ENCODE assay signal across 1 cellular context in genomic region chr10:6070647-6071046, GRCh38.
TF ChIP-seq lines count a peak whose summit lies in the region.

No MANE protein-coding gene starts in this region.

TF ChIP-seq in GM23338, 12 proteins besides CTCF, POLR2A, EP300 and RAD21 (continued from another document):
- TF ChIP-seq STAT1 (IDR thresholded peaks at IDR 0.05; ENCODE audit: unreplicated experiment), result no peak
- TF ChIP-seq ETS1 (IDR thresholded peaks at IDR 0.05), result no peak
- TF ChIP-seq ZNF331 (CRISPR knock-in tag; IDR thresholded peaks at IDR 0.05; ENCODE audit: low read depth), result no peak
- no peak for TF ChIP-seq CREB1 (CRISPR knock-in tag; IDR thresholded peaks at IDR 0.05; ENCODE audit: low read depth)
- no peak for TF ChIP-seq POLR2AphosphoS5 (IDR thresholded peaks at IDR 0.05; ENCODE audit: low read depth)
- TF ChIP-seq NANOG (IDR thresholded peaks at IDR 0.05; ENCODE audit: borderline replicate concordance), result no peak
